In genomic region chr7:64613653-64614052, GRCh38 we compare ENCODE assay signal across 5 cellular contexts.
"Had no signal": no experiment of that assay in that cellular context is flagged by ENCODE, and none has a peak within 500 bp of the region (broad histone marks: within the 10 kb centered on the region; RNA-seq: fewer than 3 reads in every experiment).

No MANE protein-coding gene starts in this region.

- H3K4me3 ChIP-seq: GM23338 had no signal

- DNase-seq: H9, HCEC 1CT, KBM-7 had no signal

- H3K27ac ChIP-seq: KMS-11 had no signal

- ATAC-seq: GM23338 had no signal
